12 cellular contexts compared by ENCODE assay signal in genomic region chr10:110278562-110278961, GRCh38. TPM values are rescaled to one million over a fixed set of nuclear protein-coding genes. Genes with fewer than 3 reads are reported as not detected.
DNase-seq lines count a peak whose midpoint lies in the region; ATAC-seq and TF ChIP-seq lines count a peak whose summit lies in the region.
"Had no signal": no experiment of that assay in that cellular context is flagged by ENCODE, and none has a peak within 500 bp of the region (broad histone marks: within the 10 kb centered on the region; RNA-seq: fewer than 3 reads in every experiment).

No MANE protein-coding gene starts in this region.

- H3K36me3 ChIP-seq in heart right ventricle, result peaks cover 0 to 26% (median 9%) of the 10 kb centered on the region in 9 donors
- H3K36me3 ChIP-seq in KMS-11 (ENCODE audit: insufficient read depth), result 0 out of 2 replicates have a peak, but pooled peaks cover 7% of the 10 kb centered on the region
- H3K36me3 ChIP-seq: SJCRH30 had no signal

- H3K9me3 Mint-ChIP-seq in osteocyte (ENCODE audit: unreplicated experiment), result no peaks in the 10 kb centered on the region
- H3K9me3 Mint-ChIP-seq: CD14-positive monocyte had no signal

- peaks cover 19% of the 10 kb centered on the region for H3K4me1 Mint-ChIP-seq in osteocyte (ENCODE audit: unreplicated experiment)

- H4K20me1 ChIP-seq in KMS-11 (ENCODE audit: insufficient read depth), result no peaks in the 10 kb centered on the region

- H3K4me1 ChIP-seq in heart right ventricle, result peaks cover 8 to 65% (median 39%) of the 10 kb centered on the region in 9 donors
- peaks cover 5% of the 10 kb centered on the region for H3K4me1 ChIP-seq in right cardiac atrium (ENCODE audit: control insufficient read depth, insufficient read depth, low read length)
- H3K4me1 ChIP-seq in KMS-11 (ENCODE audit: low read depth, poor library complexity, severe bottlenecking), result peaks cover 48% of the 10 kb centered on the region

- no peak for TF ChIP-seq CTCF in heart right ventricle (IDR thresholded peaks at IDR 0.05)
- no peak for TF ChIP-seq CTCF in KMS-11 (conservative IDR thresholded peaks at IDR 0.05; ENCODE audit: low read depth, low read length)
- no peak for TF ChIP-seq CTCF in osteocyte (IDR thresholded peaks at IDR 0.05)

- no peak overlapping the region for H3K4me3 Mint-ChIP-seq in osteocyte (ENCODE audit: unreplicated experiment)

- ATAC-seq in heart right ventricle (no peak), right cardiac atrium (no peak), GM21381 (IDR thresholded peaks at IDR 0.05; ENCODE audit: unreplicated experiment) (no peak)

- H3K9me3 ChIP-seq in heart right ventricle, result no peaks in the 10 kb centered on the region
- H3K9me3 ChIP-seq in right cardiac atrium (ENCODE audit: control insufficient read depth, low read length), result no peaks in the 10 kb centered on the region
- H3K9me3 ChIP-seq: SJCRH30 had no signal

- no peak overlapping the region for H3K27ac Mint-ChIP-seq in osteocyte (ENCODE audit: unreplicated experiment)

- no peaks in the 10 kb centered on the region for H3K27me3 Mint-ChIP-seq in osteocyte (ENCODE audit: unreplicated experiment)

- no peak overlapping the region for H3K4me3 ChIP-seq in heart right ventricle
- no peak overlapping the region for H3K4me3 ChIP-seq in right cardiac atrium (ENCODE audit: low read length)
- no peak overlapping the region for H3K4me3 ChIP-seq in KMS-11 (IDR thresholded peaks at IDR 0.05; ENCODE audit: insufficient read depth, low read depth, low read length)
- H3K4me3 ChIP-seq: SJCRH30 had no signal

- H3K4me2 ChIP-seq in KMS-11, result peak overlapping the region; percentile 4; the same call in 1 of the 2 replicates

- H3K27me3 ChIP-seq in heart right ventricle, result no peaks in the 10 kb centered on the region
- no peaks in the 10 kb centered on the region for H3K27me3 ChIP-seq in right cardiac atrium (ENCODE audit: control insufficient read depth, insufficient read depth)
- no peaks in the 10 kb centered on the region for H3K27me3 ChIP-seq in KMS-11 (ENCODE audit: insufficient read depth, low read depth)
- H3K27me3 ChIP-seq: SJCRH30 had no signal

- WGBS in heart right ventricle, 2 donors, result 55 to 64% methylated on average over 2 of the region's 2 CpGs
- WGBS in right cardiac atrium, result 53% methylated on average over 2 of the region's 2 CpGs

- H3K79me2 ChIP-seq in KMS-11 (ENCODE audit: insufficient read depth, low read depth), result peaks cover 8% of the 10 kb centered on the region; the same call in 1 of the 2 replicates

- no peak overlapping the region for H3K9ac ChIP-seq in KMS-11

- intact Hi-C loops in heart right ventricle (cut with DNase I) (loop anchor here in 8 of 10 donors (2.0 to 10.0 kb wide), 10 partner anchors 51 to 396 kb away; partner anchors contain the start of genes ADD3 (in 1 of the 8) and MXI1 (in 1 of the 8)), right cardiac atrium (cut with DNase I) (loop anchor here (2.0 to 10.0 kb wide), 8 partner anchors 54 to 394 kb away; partner anchors contain the start of gene MXI1 (in 2 of the 4))

- H3K27ac ChIP-seq in heart right ventricle (peak overlapping the region in 7 of 10 donors; percentile 4 to 44 (median 5)), right cardiac atrium (ENCODE audit: low read length) (no peak overlapping the region), KMS-11 (no peak overlapping the region), caudate nucleus (ENCODE audit: low read depth, low read length) (peak overlapping the region; percentile 86), temporal lobe (ENCODE audit: low read depth, low read length) (peak overlapping the region; percentile 90)
- H3K27ac ChIP-seq: SJCRH30 had no signal

- H2AFZ ChIP-seq in KMS-11 (ENCODE audit: low read depth), result no peak overlapping the region

- DNase-seq in heart right ventricle, result no peak
- no peak for DNase-seq in right cardiac atrium
- DNase-seq in caudate nucleus (lab: John Stamatoyannopoulos, UW), result no peak
- no peak for DNase-seq in osteocyte (ENCODE audit: extremely low spot score, unreplicated experiment)
- DNase-seq in DMS 273 treated with DMSO at 0.1 percent for 48 hours (lab: John Stamatoyannopoulos, UW), result no peak
- DNase-seq: H7, NCI-H1417 treated with DMSO at 0.1 percent for 48 hours had no signal

- peaks cover 8% of the 10 kb centered on the region for H3K36me3 Mint-ChIP-seq in osteocyte (ENCODE audit: unreplicated experiment)

RNA-seq across cellular contexts. Expression of gene SMNDC1, which starts 26.2 kb away (rescaled TPM):
- total RNA-seq in heart right ventricle, result 10 to 100 TPM; 18.1 to 28.0 (median 22.4) TPM
- 10 to 100 TPM; 10.1 to 11.0 TPM for polyA plus RNA-seq in heart right ventricle
- 10 to 100 TPM; 21.9 to 24.3 (median 22.8) TPM for total RNA-seq in right cardiac atrium
- 10.1 TPM for polyA plus RNA-seq in right cardiac atrium
- total RNA-seq in temporal lobe, result 12.8 TPM
- total RNA-seq in osteocyte, result 28.9 and 31.7 TPM in 2 replicates

Comparison
In these comparisons a context has a peak if more than half of its experiments do, and no peak if none do; other contexts are left out.
1. H3K27ac ChIP-seq: peak in heart right ventricle (7 of 10), caudate nucleus (single experiment) and temporal lobe (single experiment); none in right cardiac atrium (single experiment) and KMS-11 (single experiment).